ENCODE assay signal across 8 cellular contexts in genomic region chr1:93304716-93305138, GRCh38. TPM values are rescaled to one million over a fixed set of nuclear protein-coding genes. Genes with fewer than 3 reads are reported as not detected.
DNase-seq lines count a peak whose midpoint lies in the region; ATAC-seq lines count a peak whose summit lies in the region.

No MANE protein-coding gene starts in this region.

- in situ Hi-C loops in Caki2 (cut with HindIII; ENCODE audit: low pct_unique_long_range_greater_than_20kb, low sequenced_read_pairs), result no loop called here

- peak; percentile 28 for DNase-seq in Caki2 (ENCODE audit: low read depth)
- DNase-seq in NCI-H1694 treated with DMSO at 0.1 percent for 48 hours (lab: John Stamatoyannopoulos, UW), result peak; percentile 90
- DNase-seq in T-helper 2 cell treated with Interferon-gamma antibody and Interleukin-4, amounts not matched to agents 5 μg/mL and 100 μg/mL, for 36 hours (ENCODE audit: low spot score), result peak; percentile 12
- DNase-seq in dedifferentiated amniotic fluid mesenchymal stem cell (ENCODE audit: extremely low spot score), result peak; percentile 80
- peak; percentile 21 to 46 for DNase-seq in memory B cell (ENCODE audit: low spot score in 2 of 2)
- peak in 5 of 6 experiments; percentile 2 to 73 (median 22) for DNase-seq in stimulated activated naive CD4-positive, alpha-beta T cell (lab: John Stamatoyannopoulos, UW)

- H3K27ac Mint-ChIP-seq in T-helper 2 cell treated with Interferon-gamma antibody and Interleukin-4, amounts not matched to agents 5 μg/mL and 100 μg/mL, for 36 hours, result no peak overlapping the region
- no peak overlapping the region for H3K27ac Mint-ChIP-seq in memory B cell

- H3K27me3 Mint-ChIP-seq in T-helper 2 cell treated with Interferon-gamma antibody and Interleukin-4, amounts not matched to agents 5 μg/mL and 100 μg/mL, for 36 hours (ENCODE audit: low read depth), result no peaks in the 10 kb centered on the region
- no peaks in the 10 kb centered on the region for H3K27me3 Mint-ChIP-seq in memory B cell

- H3K4me1 Mint-ChIP-seq in T-helper 2 cell treated with Interferon-gamma antibody and Interleukin-4, amounts not matched to agents 5 μg/mL and 100 μg/mL, for 36 hours (ENCODE audit: low read depth), result no peaks in the 10 kb centered on the region
- H3K4me1 Mint-ChIP-seq in memory B cell, result no peaks in the 10 kb centered on the region

- ATAC-seq in GM21717 (IDR thresholded peaks at IDR 0.05; ENCODE audit: unreplicated experiment) (peak; percentile 66), memory B cell (ENCODE audit: low read depth) (peak; percentile 60), GM19455 (IDR thresholded peaks at IDR 0.05; ENCODE audit: unreplicated experiment) (no peak)

- peaks cover under 1% of the 10 kb centered on the region for H3K36me3 Mint-ChIP-seq in T-helper 2 cell treated with Interferon-gamma antibody and Interleukin-4, amounts not matched to agents 5 μg/mL and 100 μg/mL, for 36 hours (ENCODE audit: low read depth)
- peaks cover 3% of the 10 kb centered on the region for H3K36me3 Mint-ChIP-seq in memory B cell

- no peaks in the 10 kb centered on the region for H3K9me3 Mint-ChIP-seq in T-helper 2 cell treated with Interferon-gamma antibody and Interleukin-4, amounts not matched to agents 5 μg/mL and 100 μg/mL, for 36 hours
- H3K9me3 Mint-ChIP-seq in memory B cell, result no peaks in the 10 kb centered on the region

- no peak overlapping the region for H3K4me3 Mint-ChIP-seq in T-helper 2 cell treated with Interferon-gamma antibody and Interleukin-4, amounts not matched to agents 5 μg/mL and 100 μg/mL, for 36 hours
- no peak overlapping the region for H3K4me3 Mint-ChIP-seq in memory B cell

RNA-seq across cellular contexts. Expression of gene DR1, which starts 41.0 kb away (rescaled TPM):
- 32.3 and 48.9 TPM in 2 replicates for total RNA-seq in Caki2 (2014; rRNA removed; shearing (Covaris generic); ENCODE audit: low replicate concordance)

Comparison
In these comparisons a context has a peak if more than half of its experiments do, and no peak if none do; other contexts are left out.
1. DNase-seq: peak in every context shown above with its lines; median percentile 90 in NCI-H1694 treated with DMSO at 0.1 percent for 48 hours; 80 in dedifferentiated amniotic fluid mesenchymal stem cell; 34 in memory B cell; 28 in Caki2; 22 in stimulated activated naive CD4-positive, alpha-beta T cell; 12 in T-helper 2 cell treated with Interferon-gamma antibody and Interleukin-4, amounts not matched to agents 5 μg/mL and 100 μg/mL, for 36 hours.